In genomic region chr20:62653373-62653772, GRCh38 we compare ENCODE assay signal across 11 cellular contexts. TPM values are rescaled to one million over a fixed set of nuclear protein-coding genes. Genes with fewer than 3 reads are reported as not detected.
DNase-seq lines count a peak whose midpoint lies in the region; ATAC-seq and TF ChIP-seq lines count a peak whose summit lies in the region.
"Had no signal": no experiment of that assay in that cellular context is flagged by ENCODE, and none has a peak within 500 bp of the region (broad histone marks: within the 10 kb centered on the region; RNA-seq: fewer than 3 reads in every experiment).

No MANE protein-coding gene starts in this region.

- no peak for ATAC-seq in activated CD8-positive, alpha-beta T cell treated with anti-CD3 and anti-CD28 coated beads, Interleukin-2, amount 10 ng/mL, durations not matched to agents 7 days and 5 days
- ATAC-seq in activated CD8-positive, alpha-beta T cell treated with anti-CD3 and anti-CD28 coated beads for 36 hours: no peak
- no peak for ATAC-seq in thoracic aorta (ENCODE audit: insufficient number of reproducible peaks, low FRiP score, low read depth)

- peaks cover 13% of the 10 kb centered on the region for H3K4me1 ChIP-seq in adipocyte (ENCODE audit: control insufficient read depth, insufficient read depth, low read length)
- peaks cover 13% of the 10 kb centered on the region for H3K4me1 ChIP-seq in muscle layer of colon (ENCODE audit: insufficient read depth, low read length)
- H3K4me1 ChIP-seq in thoracic aorta (ENCODE audit: control insufficient read depth in 1 of 2, low read depth in 2 of 2): peaks cover 10 to 16% of the 10 kb centered on the region in 2 donors

- H3K9me3 ChIP-seq in adipocyte (ENCODE audit: control insufficient read depth, low read length) (no peaks in the 10 kb centered on the region), muscle layer of colon (ENCODE audit: low read length) (no peaks in the 10 kb centered on the region), thoracic aorta (no peaks in the 10 kb centered on the region)

- H3K27me3 Mint-ChIP-seq in activated CD8-positive, alpha-beta T cell treated with anti-CD3 and anti-CD28 coated beads, Interleukin-2, amount 10 ng/mL, durations not matched to agents 7 days and 5 days (ENCODE audit: low read depth): no peaks in the 10 kb centered on the region
- no peaks in the 10 kb centered on the region for H3K27me3 Mint-ChIP-seq in activated CD8-positive, alpha-beta T cell treated with anti-CD3 and anti-CD28 coated beads for 36 hours

- CTCF ChIA-PET in activated CD8-positive, alpha-beta T cell treated with anti-CD3 and anti-CD28 coated beads, Interleukin-2, amount 10 ng/mL, durations not matched to agents 7 days and 5 days (lab: Charles Lee): no interaction called here
- CTCF ChIA-PET in activated CD8-positive, alpha-beta T cell treated with anti-CD3 and anti-CD28 coated beads for 36 hours (lab: Charles Lee): interaction anchor here (1.5 kb wide), 1 partner anchor 154 kb away, joined by 4 read pairs; no protein-coding TSS in a partner anchor

- H3K4me1 Mint-ChIP-seq in activated CD8-positive, alpha-beta T cell treated with anti-CD3 and anti-CD28 coated beads, Interleukin-2, amount 10 ng/mL, durations not matched to agents 7 days and 5 days (ENCODE audit: low read depth): peaks cover 57% of the 10 kb centered on the region
- H3K4me1 Mint-ChIP-seq in activated CD8-positive, alpha-beta T cell treated with anti-CD3 and anti-CD28 coated beads for 36 hours (ENCODE audit: low read depth): peaks cover 39% of the 10 kb centered on the region

- H3K4me3 ChIP-seq in adipocyte (ENCODE audit: low read length) (no peak overlapping the region), muscle layer of colon (ENCODE audit: low read depth in 1 of 2, low read length in 2 of 2) (no peak overlapping the region), thoracic aorta (no peak overlapping the region)

- H3K27ac ChIP-seq in muscle layer of colon (ENCODE audit: low read depth, low read length) (peak overlapping the region; percentile 76), thoracic aorta (peak overlapping the region; percentile 81 to 84)

- POLR2A ChIA-PET in activated CD8-positive, alpha-beta T cell treated with anti-CD3 and anti-CD28 coated beads, Interleukin-2, amount 10 ng/mL, durations not matched to agents 7 days and 5 days (lab: Charles Lee): interaction anchor here (0.8 kb wide), 1 partner anchor 12 kb away, joined by 3 read pairs; no protein-coding TSS in a partner anchor
- POLR2A ChIA-PET in activated CD8-positive, alpha-beta T cell treated with anti-CD3 and anti-CD28 coated beads for 36 hours (lab: Charles Lee): interaction anchor here (1.0 kb wide), 1 partner anchor 10 kb away, joined by 4 read pairs; no protein-coding TSS in a partner anchor

- H3K9ac ChIP-seq in adipocyte (ENCODE audit: low read length) (peak overlapping the region; percentile 81), muscle layer of colon (ENCODE audit: low read length) (no peak overlapping the region)

- H3K27me3 ChIP-seq in adipocyte (replicated peaks; ENCODE audit: control insufficient read depth, insufficient read depth, low read length) (no peaks in the 10 kb centered on the region), muscle layer of colon (ENCODE audit: control insufficient read depth in 1 of 2, insufficient read depth in 2 of 2, low read length in 2 of 2) (no peaks in the 10 kb centered on the region), thoracic aorta (replicated peaks; ENCODE audit: insufficient read depth) (no peaks in the 10 kb centered on the region)

- no peaks in the 10 kb centered on the region for H3K9me3 Mint-ChIP-seq in activated CD8-positive, alpha-beta T cell treated with anti-CD3 and anti-CD28 coated beads, Interleukin-2, amount 10 ng/mL, durations not matched to agents 7 days and 5 days (ENCODE audit: insufficient read depth)
- no peaks in the 10 kb centered on the region for H3K9me3 Mint-ChIP-seq in activated CD8-positive, alpha-beta T cell treated with anti-CD3 and anti-CD28 coated beads for 36 hours

- no peaks in the 10 kb centered on the region for H3K36me3 ChIP-seq in adipocyte (ENCODE audit: control insufficient read depth, insufficient read depth, low read length, severe bottlenecking)
- no peaks in the 10 kb centered on the region for H3K36me3 ChIP-seq in muscle layer of colon (ENCODE audit: insufficient read depth, low read length)
- H3K36me3 ChIP-seq in thoracic aorta: no peaks in the 10 kb centered on the region

- H3K27ac Mint-ChIP-seq in activated CD8-positive, alpha-beta T cell treated with anti-CD3 and anti-CD28 coated beads, Interleukin-2, amount 10 ng/mL, durations not matched to agents 7 days and 5 days: peak overlapping the region; percentile 81
- H3K27ac Mint-ChIP-seq in activated CD8-positive, alpha-beta T cell treated with anti-CD3 and anti-CD28 coated beads for 36 hours: no peak overlapping the region

- H3K4me3 Mint-ChIP-seq in activated CD8-positive, alpha-beta T cell treated with anti-CD3 and anti-CD28 coated beads, Interleukin-2, amount 10 ng/mL, durations not matched to agents 7 days and 5 days: no peak overlapping the region
- H3K4me3 Mint-ChIP-seq in activated CD8-positive, alpha-beta T cell treated with anti-CD3 and anti-CD28 coated beads for 36 hours: no peak overlapping the region

- intact Hi-C loops in activated CD8-positive, alpha-beta T cell treated with anti-CD3 and anti-CD28 coated beads for 36 hours (cut with micrococcal nuclease): loop anchor here (10.0 kb wide), 1 partner anchor 141 kb away; the partner anchor contains the start of gene MRGBP

- TF ChIP-seq CTCF in activated CD8-positive, alpha-beta T cell treated with anti-CD3 and anti-CD28 coated beads for 36 hours (IDR thresholded peaks at IDR 0.05): no peak
- TF ChIP-seq CTCF in thoracic aorta (IDR thresholded peaks at IDR 0.05): no peak

- peaks cover 62% of the 10 kb centered on the region for H3K36me3 Mint-ChIP-seq in activated CD8-positive, alpha-beta T cell treated with anti-CD3 and anti-CD28 coated beads, Interleukin-2, amount 10 ng/mL, durations not matched to agents 7 days and 5 days (ENCODE audit: low read depth)
- peaks cover 29% of the 10 kb centered on the region for H3K36me3 Mint-ChIP-seq in activated CD8-positive, alpha-beta T cell treated with anti-CD3 and anti-CD28 coated beads for 36 hours (ENCODE audit: low read depth)

- no peak for DNase-seq in activated CD8-positive, alpha-beta T cell treated with anti-CD3 and anti-CD28 coated beads, Interleukin-2, amount 10 ng/mL, durations not matched to agents 7 days and 5 days
- DNase-seq in activated CD8-positive, alpha-beta T cell treated with anti-CD3 and anti-CD28 coated beads for 36 hours: no peak
- no peak for DNase-seq in adipocyte (ENCODE audit: low read depth)
- no peak for DNase-seq in thoracic aorta (ENCODE audit: low spot score)
- no peak for DNase-seq in NAMALWA (ENCODE audit: low spot score)
- DNase-seq in retina: no peak
- no peak for DNase-seq in NCI-H345 (lab: John Stamatoyannopoulos, UW)
- DNase-seq: NCI-H1417, NCI-H69, posterior cingulate gyrus had no signal

RNA-seq across cellular contexts. Expression of gene SLCO4A1, which starts 11.1 kb away (rescaled TPM):
- 10 to 100 TPM; 79.4 to 79.9 TPM for total RNA-seq in activated CD8-positive, alpha-beta T cell treated with anti-CD3 and anti-CD28 coated beads, Interleukin-2, amount 10 ng/mL, durations not matched to agents 7 days and 5 days
- 10 to 100 TPM; 66.5 to 68.4 TPM for total RNA-seq in activated CD8-positive, alpha-beta T cell treated with anti-CD3 and anti-CD28 coated beads for 36 hours
- total RNA-seq in thoracic aorta: 10 to 100 TPM; 22.1 to 26.0 TPM

RNA-seq across cellular contexts. Expression of gene NTSR1, which starts 55.3 kb away (rescaled TPM):
- under 1 TPM; 0.13 to 0.21 TPM for total RNA-seq in activated CD8-positive, alpha-beta T cell treated with anti-CD3 and anti-CD28 coated beads, Interleukin-2, amount 10 ng/mL, durations not matched to agents 7 days and 5 days
- not detected for total RNA-seq in activated CD8-positive, alpha-beta T cell treated with anti-CD3 and anti-CD28 coated beads for 36 hours
- not detected for total RNA-seq in thoracic aorta
